ENCODE assay signal across 15 cellular contexts in the genomic region with DNA sequence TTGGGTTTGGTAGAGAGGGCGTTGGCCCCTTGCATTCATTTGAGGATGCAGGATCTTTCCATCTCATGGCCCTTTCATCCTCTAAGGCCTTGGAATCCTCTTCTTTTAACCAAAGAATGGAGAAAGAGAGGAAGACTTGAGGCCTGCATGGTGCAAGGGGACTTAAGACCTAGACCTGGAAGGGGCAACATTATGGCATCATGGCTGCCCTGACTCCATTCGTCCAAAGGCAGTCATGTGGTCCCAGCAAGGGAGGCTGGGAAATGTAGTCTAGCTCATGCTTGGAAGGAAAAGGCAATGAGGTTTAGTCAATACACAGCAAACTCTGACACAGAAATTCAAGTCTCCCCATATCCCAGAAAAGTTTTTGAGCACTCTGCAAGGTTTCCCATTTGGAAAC. TPM values are rescaled to one million over a fixed set of nuclear protein-coding genes. Genes with fewer than 3 reads are reported as not detected.
DNase-seq lines count a peak whose midpoint lies in the region; ATAC-seq and TF ChIP-seq lines count a peak whose summit lies in the region.
"Had no signal": no experiment of that assay in that cellular context is flagged by ENCODE, and none has a peak within 500 bp of the region (broad histone marks: within the 10 kb centered on the region; RNA-seq: fewer than 3 reads in every experiment).

No MANE protein-coding gene starts in this region.

- H3K9me3 ChIP-seq in HEK293 (ENCODE audit: control insufficient read depth, insufficient read depth, low read depth, low read length) (no peaks in the 10 kb centered on the region), RWPE2 (ENCODE audit: severe bottlenecking) (no peaks in the 10 kb centered on the region), stomach (no peaks in the 10 kb centered on the region), sigmoid colon (no peaks in the 10 kb centered on the region)
- H3K9me3 ChIP-seq: tibial artery had no signal

- CTCF ChIA-PET in HEK293 (lab: Yijun Ruan, JAX), result interaction anchor here (0.6 kb wide), 1 partner anchor 1247 kb away, joined by 3 read pairs; no protein-coding TSS in a partner anchor

- H3K4me1 ChIP-seq in HEK293 (ENCODE audit: control insufficient read depth, insufficient read depth, low read length), result no peaks in the 10 kb centered on the region
- H3K4me1 ChIP-seq in RWPE2 (ENCODE audit: insufficient read depth, poor library complexity, severe bottlenecking), result no peaks in the 10 kb centered on the region
- H3K4me1 ChIP-seq in stomach, result peaks cover 0 to 16% (median 0%) of the 10 kb centered on the region in 4 donors
- peaks cover 0 to 15% (median 12%) of the 10 kb centered on the region in 4 donors for H3K4me1 ChIP-seq in sigmoid colon

- intact Hi-C loops in stomach (cut with DNase I; ENCODE audit: low total_unique reads) (no loop called here), sigmoid colon (cut with DNase I) (no loop called here)

- H3K36me3 ChIP-seq in HEK293 (ENCODE audit: control insufficient read depth in 2 of 2, insufficient read depth in 1 of 2, low read length in 2 of 2) (peaks cover 0 to 38% of the 10 kb centered on the region in 2 experiments), RWPE2 (ENCODE audit: low read depth) (no peaks in the 10 kb centered on the region; the same call in 1 of the 2 replicates), stomach (peaks cover 0 to 18% (median 7%) of the 10 kb centered on the region in 4 donors), sigmoid colon (no peaks in the 10 kb centered on the region)

- ATAC-seq in RWPE2 (ENCODE audit: low read depth) (peak; percentile 50; the same call in 1 of the 3 replicates), GM18511 (IDR thresholded peaks at IDR 0.05; ENCODE audit: unreplicated experiment) (no peak)
- ATAC-seq: Right ventricle myocardium inferior had no signal

- TF ChIP-seq EP300 in stomach (IDR thresholded peaks at IDR 0.05), result no peak
- no peak for TF ChIP-seq EP300 in sigmoid colon (IDR thresholded peaks at IDR 0.05)

- TF ChIP-seq CTCF in HEK293 (tag by site-specific recombination; IDR thresholded peaks at IDR 0.05), result no peak
- no peak for TF ChIP-seq CTCF in RWPE2 (IDR thresholded peaks at IDR 0.05; ENCODE audit: poor library complexity, severe bottlenecking)
- TF ChIP-seq CTCF in stomach (IDR thresholded peaks at IDR 0.05), result no peak
- TF ChIP-seq CTCF in sigmoid colon (IDR thresholded peaks at IDR 0.05), result no peak

- H3K27ac ChIP-seq in HEK293 (ENCODE audit: extremely low read depth, low read depth, low read length) (no peak overlapping the region), RWPE2 (ENCODE audit: poor library complexity, severe bottlenecking) (no peak overlapping the region), stomach (no peak overlapping the region), sigmoid colon (no peak overlapping the region)
- H3K27ac ChIP-seq: tibial artery had no signal

- peak; percentile 38 for DNase-seq in EH (ENCODE audit: low read depth)
- DNase-seq in RWPE2 (ENCODE audit: low spot score), result no peak
- peak; percentile 32 to 56 for DNase-seq in erythroblast (lab: John Stamatoyannopoulos, UW)
- no peak for DNase-seq in SW 1271 (lab: John Stamatoyannopoulos, UW)
- DNase-seq in stomach, result no peak
- no peak for DNase-seq in sigmoid colon
- DNase-seq: CD4-positive, alpha-beta T cell; immature natural killer cell; NCI-H1092; NCI-H446; tibial artery had no signal

- TF ChIP-seq POLR2A in erythroblast (IDR thresholded peaks at IDR 0.05; ENCODE audit: low read length) (no peak), stomach (IDR thresholded peaks at IDR 0.05) (no peak), sigmoid colon (IDR thresholded peaks at IDR 0.05) (no peak)

- H3K4me3 ChIP-seq in HEK293 (ENCODE audit: low read depth, low read length) (no peak overlapping the region), RWPE2 (ENCODE audit: severe bottlenecking) (no peak overlapping the region), stomach (no peak overlapping the region), sigmoid colon (no peak overlapping the region)
- H3K4me3 ChIP-seq: smooth muscle cell, tibial artery had no signal

- 82 to 92% (median 86%) methylated on average over 2 of the region's 2 CpGs for WGBS in stomach, 5 donors
- WGBS in sigmoid colon, 2 donors, result 86 to 90% methylated on average over 2 of the region's 2 CpGs

- no peaks in the 10 kb centered on the region for H3K27me3 ChIP-seq in RWPE2 (ENCODE audit: insufficient read depth, poor library complexity, severe bottlenecking)
- H3K27me3 ChIP-seq in stomach, result no peaks in the 10 kb centered on the region
- no peaks in the 10 kb centered on the region for H3K27me3 ChIP-seq in sigmoid colon
- H3K27me3 ChIP-seq: tibial artery had no signal

- POLR2A ChIA-PET in HEK293 (lab: Yijun Ruan, JAX), result no interaction called here

TF ChIP-seq in HEK293, 187 proteins besides CTCF, POLR2A, EP300 and RAD21:
- TF ChIP-seq GFI1B (tag by site-specific recombination; IDR thresholded peaks at IDR 0.05) (no peak), ZBTB17 (tag by site-specific recombination; IDR thresholded peaks at IDR 0.05) (no peak), ZNF239 (tag by site-specific recombination; IDR thresholded peaks at IDR 0.05) (no peak), ZNF157 (tag by site-specific recombination; IDR thresholded peaks at IDR 0.05) (peak; percentile 83), ZNF274 (IDR thresholded peaks at IDR 0.05; ENCODE audit: low read length) (no peak), ZNF274 (tag by site-specific recombination; IDR thresholded peaks at IDR 0.05; ENCODE audit: borderline replicate concordance) (no peak)
- TF ChIP-seq, protein P1, sequence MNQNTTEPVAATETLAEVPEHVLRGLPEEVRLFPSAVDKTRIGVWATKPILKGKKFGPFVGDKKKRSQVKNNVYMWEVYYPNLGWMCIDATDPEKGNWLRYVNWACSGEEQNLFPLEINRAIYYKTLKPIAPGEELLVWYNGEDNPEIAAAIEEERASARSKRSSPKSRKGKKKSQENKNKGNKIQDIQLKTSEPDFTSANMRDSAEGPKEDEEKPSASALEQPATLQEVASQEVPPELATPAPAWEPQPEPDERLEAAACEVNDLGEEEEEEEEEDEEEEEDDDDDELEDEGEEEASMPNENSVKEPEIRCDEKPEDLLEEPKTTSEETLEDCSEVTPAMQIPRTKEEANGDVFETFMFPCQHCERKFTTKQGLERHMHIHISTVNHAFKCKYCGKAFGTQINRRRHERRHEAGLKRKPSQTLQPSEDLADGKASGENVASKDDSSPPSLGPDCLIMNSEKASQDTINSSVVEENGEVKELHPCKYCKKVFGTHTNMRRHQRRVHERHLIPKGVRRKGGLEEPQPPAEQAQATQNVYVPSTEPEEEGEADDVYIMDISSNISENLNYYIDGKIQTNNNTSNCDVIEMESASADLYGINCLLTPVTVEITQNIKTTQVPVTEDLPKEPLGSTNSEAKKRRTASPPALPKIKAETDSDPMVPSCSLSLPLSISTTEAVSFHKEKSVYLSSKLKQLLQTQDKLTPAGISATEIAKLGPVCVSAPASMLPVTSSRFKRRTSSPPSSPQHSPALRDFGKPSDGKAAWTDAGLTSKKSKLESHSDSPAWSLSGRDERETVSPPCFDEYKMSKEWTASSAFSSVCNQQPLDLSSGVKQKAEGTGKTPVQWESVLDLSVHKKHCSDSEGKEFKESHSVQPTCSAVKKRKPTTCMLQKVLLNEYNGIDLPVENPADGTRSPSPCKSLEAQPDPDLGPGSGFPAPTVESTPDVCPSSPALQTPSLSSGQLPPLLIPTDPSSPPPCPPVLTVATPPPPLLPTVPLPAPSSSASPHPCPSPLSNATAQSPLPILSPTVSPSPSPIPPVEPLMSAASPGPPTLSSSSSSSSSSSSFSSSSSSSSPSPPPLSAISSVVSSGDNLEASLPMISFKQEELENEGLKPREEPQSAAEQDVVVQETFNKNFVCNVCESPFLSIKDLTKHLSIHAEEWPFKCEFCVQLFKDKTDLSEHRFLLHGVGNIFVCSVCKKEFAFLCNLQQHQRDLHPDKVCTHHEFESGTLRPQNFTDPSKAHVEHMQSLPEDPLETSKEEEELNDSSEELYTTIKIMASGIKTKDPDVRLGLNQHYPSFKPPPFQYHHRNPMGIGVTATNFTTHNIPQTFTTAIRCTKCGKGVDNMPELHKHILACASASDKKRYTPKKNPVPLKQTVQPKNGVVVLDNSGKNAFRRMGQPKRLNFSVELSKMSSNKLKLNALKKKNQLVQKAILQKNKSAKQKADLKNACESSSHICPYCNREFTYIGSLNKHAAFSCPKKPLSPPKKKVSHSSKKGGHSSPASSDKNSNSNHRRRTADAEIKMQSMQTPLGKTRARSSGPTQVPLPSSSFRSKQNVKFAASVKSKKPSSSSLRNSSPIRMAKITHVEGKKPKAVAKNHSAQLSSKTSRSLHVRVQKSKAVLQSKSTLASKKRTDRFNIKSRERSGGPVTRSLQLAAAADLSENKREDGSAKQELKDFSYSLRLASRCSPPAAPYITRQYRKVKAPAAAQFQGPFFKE (tag by site-specific recombination; IDR thresholded peaks at IDR 0.05; ENCODE audit: borderline replicate concordance), result no peak

RNA-seq across cellular contexts. Expression of a gene that starts 30.7 kb away (rescaled TPM):
- total RNA-seq in stomach, result 10 to 100 TPM in 1 of 5 donors, 1 to 10 TPM in 2, not detected in 2; 4.5 to 12.5 (median 4.9) TPM
- polyA plus RNA-seq in stomach, result 10 to 100 TPM in 1 of 3 donors, 1 to 10 TPM in 2; 1.5 to 12.8 (median 2.4) TPM
- total RNA-seq in sigmoid colon, result 1 to 10 TPM in 3 of 4 donors, not detected in 1; 2.5 to 5.0 (median 3.8) TPM
- 1 to 10 TPM; 1.8 to 6.6 (median 3.5) TPM for polyA plus RNA-seq in sigmoid colon

Comparison
In these comparisons a context has a peak if more than half of its experiments do, and no peak if none do; other contexts are left out.
1. DNase-seq: peak in EH (single experiment) and erythroblast (2 of 2); none in RWPE2 (single experiment), SW 1271 (0 of 2), stomach (single experiment) and sigmoid colon (single experiment).